ENCODE assay signal across 16 cellular contexts in genomic region chr6:17640477-17640917, GRCh38. TPM values are rescaled to one million over a fixed set of nuclear protein-coding genes. Genes with fewer than 3 reads are reported as not detected.
A peak's percentile ranks its signal among the peaks of the same experiment; 100 is the strongest.
DNase-seq lines count a peak whose midpoint lies in the region; ATAC-seq, FAIRE-seq and TF ChIP-seq lines count a peak whose summit lies in the region.
"Had no signal": no experiment of that assay in that cellular context is flagged by ENCODE, and none has a peak within 500 bp of the region (broad histone marks: within the 10 kb centered on the region; RNA-seq: fewer than 3 reads in every experiment).

No MANE protein-coding gene starts in this region.

- TF ChIP-seq CTCF in bronchial epithelial cell (IDR thresholded peaks at IDR 0.05; ENCODE audit: insufficient read depth, low read length, severe bottlenecking): no peak

- ATAC-seq in natural killer cell treated with Interleukin-12 subunit alpha and Interleukin-12 subunit beta and Interleukin-15 and Interleukin-18, amount 100 ng/mL, for 72 hours: peak in 1 of 2 donors; percentile 36
- no peak for ATAC-seq in HG03457 (IDR thresholded peaks at IDR 0.05; ENCODE audit: unreplicated experiment)
- no peak for ATAC-seq in GM21447 (IDR thresholded peaks at IDR 0.05; ENCODE audit: unreplicated experiment)
- ATAC-seq: body of pancreas had no signal

- peak; percentile 58 for DNase-seq in SIG-M5 treated with dmso at 0.1 percent for 504 hours (lab: John Stamatoyannopoulos, UW; ENCODE audit: unreplicated experiment)
- no peak for DNase-seq in SIG-M5 (lab: John Stamatoyannopoulos, UW)
- peak; percentile 33 for DNase-seq in LHCN-M2 (ENCODE audit: low read depth)
- peak; percentile 10 for DNase-seq in bronchial epithelial cell (ENCODE audit: low read depth)
- DNase-seq in natural killer cell treated with Interleukin-12 subunit alpha and Interleukin-12 subunit beta and Interleukin-15 and Interleukin-18, amount 100 ng/mL, for 72 hours (ENCODE audit: low spot score): no peak
- no peak for DNase-seq in midbrain (lab: John Stamatoyannopoulos, UW)
- DNase-seq: 8988T; activated CD4-positive, alpha-beta T cell treated with anti-CD3 and anti-CD28 coated beads for 1 hour; body of pancreas; hypothalamus; Kasumi-1; nucleus accumbens had no signal

- H3K27ac Mint-ChIP-seq in natural killer cell treated with Interleukin-12 subunit alpha and Interleukin-12 subunit beta and Interleukin-15 and Interleukin-18, amount 100 ng/mL, for 72 hours: peak overlapping the region; percentile 8 to 77

- peaks cover 19 to 25% of the 10 kb centered on the region in 2 donors for H3K4me1 Mint-ChIP-seq in natural killer cell treated with Interleukin-12 subunit alpha and Interleukin-12 subunit beta and Interleukin-15 and Interleukin-18, amount 100 ng/mL, for 72 hours (ENCODE audit: low read depth in 2 of 2)

- H3K4me3 ChIP-seq in bronchial epithelial cell (ENCODE audit: low read depth, low read length): no peak overlapping the region
- H3K4me3 ChIP-seq: body of pancreas, thoracic aorta had no signal

- FAIRE-seq in bronchial epithelial cell (lab: Jason Lieb, UNC): no peak

- H3K36me3 ChIP-seq in bronchial epithelial cell (ENCODE audit: control insufficient read depth, insufficient read depth, low read length): peaks cover 6% of the 10 kb centered on the region

- no peaks in the 10 kb centered on the region for H3K27me3 ChIP-seq in bronchial epithelial cell (ENCODE audit: control insufficient read depth, insufficient read depth, low read length)
- H3K27me3 ChIP-seq: body of pancreas had no signal

- no peaks in the 10 kb centered on the region for H3K27me3 Mint-ChIP-seq in natural killer cell treated with Interleukin-12 subunit alpha and Interleukin-12 subunit beta and Interleukin-15 and Interleukin-18, amount 100 ng/mL, for 72 hours

- H3K36me3 Mint-ChIP-seq in natural killer cell treated with Interleukin-12 subunit alpha and Interleukin-12 subunit beta and Interleukin-15 and Interleukin-18, amount 100 ng/mL, for 72 hours: peaks cover 48% of the 10 kb centered on the region

- no peak overlapping the region for H3K4me3 Mint-ChIP-seq in natural killer cell treated with Interleukin-12 subunit alpha and Interleukin-12 subunit beta and Interleukin-15 and Interleukin-18, amount 100 ng/mL, for 72 hours
- H3K4me3 Mint-ChIP-seq: activated T-helper 1 cell treated with anti-CD3 and anti-CD28 coated beads, Interleukin-12 subunit alpha, Interleukin-12 subunit beta, Interleukin-2, Interleukin-4 antibody, amounts not matched to agents 30 ng/mL and 10 ng/mL and 1 ng/mL, durations not matched to agents 14 hours and 24 hours and 36 hours had no signal

- H3K9me3 Mint-ChIP-seq in natural killer cell treated with Interleukin-12 subunit alpha and Interleukin-12 subunit beta and Interleukin-15 and Interleukin-18, amount 100 ng/mL, for 72 hours: no peaks in the 10 kb centered on the region
- H3K9me3 Mint-ChIP-seq: activated T-helper 1 cell treated with anti-CD3 and anti-CD28 coated beads, Interleukin-12 subunit alpha, Interleukin-12 subunit beta, Interleukin-2, Interleukin-4 antibody, amounts not matched to agents 30 ng/mL and 10 ng/mL and 1 ng/mL, durations not matched to agents 14 hours and 24 hours and 36 hours had no signal

RNA-seq across cellular contexts. Expression of gene FAM8A1, which starts 40.4 kb away (rescaled TPM):
- total RNA-seq in LHCN-M2 (2014; rRNA removed): 9.4 and 13.4 TPM in 2 replicates
- polyA plus RNA-seq in LHCN-M2 (2012): 4.3 TPM
- 6.3 and 9.6 TPM in 2 replicates for total RNA-seq in bronchial epithelial cell
- 1 to 10 TPM; 3.3 to 7.1 TPM for total RNA-seq in natural killer cell treated with Interleukin-12 subunit alpha and Interleukin-12 subunit beta and Interleukin-15 and Interleukin-18, amount 100 ng/mL, for 72 hours

Comparison
In these comparisons a context has a peak if more than half of its experiments do, and no peak if none do; other contexts are left out.
1. DNase-seq: peak in SIG-M5 treated with dmso at 0.1 percent for 504 hours (single experiment), LHCN-M2 (single experiment) and bronchial epithelial cell (single experiment); none in SIG-M5 (single experiment), natural killer cell treated with Interleukin-12 subunit alpha and Interleukin-12 subunit beta and Interleukin-15 and Interleukin-18, amount 100 ng/mL, for 72 hours (single experiment) and midbrain (single experiment).